In genomic region chr10:62852961-62853702, GRCh38 we compare ENCODE assay signal across 10 cellular contexts. TPM values are rescaled to one million over a fixed set of nuclear protein-coding genes. Genes with fewer than 3 reads are reported as not detected.
A peak's percentile ranks its signal among the peaks of the same experiment; 100 is the strongest.
DNase-seq lines count a peak whose midpoint lies in the region; ATAC-seq and TF ChIP-seq lines count a peak whose summit lies in the region.
"Had no signal": no experiment of that assay in that cellular context is flagged by ENCODE, and none has a peak within 500 bp of the region (broad histone marks: within the 10 kb centered on the region; RNA-seq: fewer than 3 reads in every experiment).

No MANE protein-coding gene starts in this region.

- intact Hi-C loops in head of caudate nucleus (cut with DNase I), result no loop called here

- no peaks in the 10 kb centered on the region for H3K9me3 ChIP-seq in Peyer's patch

- H3K27me3 ChIP-seq in Peyer's patch, result no peaks in the 10 kb centered on the region
- H3K27me3 ChIP-seq: gastroesophageal sphincter had no signal

- peaks cover 0 to 3% (median 0%) of the 10 kb centered on the region in 4 donors for H3K4me1 ChIP-seq in Peyer's patch

- peak; percentile 69 for ATAC-seq in HG02885 (IDR thresholded peaks at IDR 0.05; ENCODE audit: poor library complexity, unreplicated experiment)
- peak; percentile 72 for ATAC-seq in stimulated activated naive CD8-positive, alpha-beta T cell treated with anti-CD3 and anti-CD28 coated beads, Interleukin-15, Interleukin-2, amounts not matched to agents 100 U/mL and 50 U/mL, for 24 hours
- ATAC-seq: gastroesophageal sphincter had no signal

- H3K27ac ChIP-seq in Peyer's patch, result no peak overlapping the region
- H3K27ac ChIP-seq: gastroesophageal sphincter, KMS-11 had no signal

- H3K4me3 ChIP-seq in Peyer's patch, result no peak overlapping the region
- H3K4me3 ChIP-seq: gastroesophageal sphincter had no signal

- peak; percentile 24 for DNase-seq in activated gamma-delta T cell treated with Interleukin-2 at 50 U/mL for 16 hours
- DNase-seq in activated gamma-delta T cell (lab: John Stamatoyannopoulos, UW), result no peak
- peak in 2 of 3 donors; percentile 26 to 52 for DNase-seq in Peyer's patch
- DNase-seq in stimulated activated naive CD8-positive, alpha-beta T cell treated with anti-CD3 and anti-CD28 coated beads, Interleukin-15, Interleukin-2, amounts not matched to agents 100 U/mL and 50 U/mL, for 24 hours, result peak; percentile 67
- no peak for DNase-seq in KG1 (lab: John Stamatoyannopoulos, UW)
- no peak for DNase-seq in head of caudate nucleus
- DNase-seq in NCI-H446 (lab: John Stamatoyannopoulos, UW), result no peak

- no peak for TF ChIP-seq CTCF in Peyer's patch (IDR thresholded peaks at IDR 0.05)

- H3K36me3 ChIP-seq in Peyer's patch, result no peaks in the 10 kb centered on the region
- H3K36me3 ChIP-seq: gastroesophageal sphincter had no signal

- TF ChIP-seq POLR2A in Peyer's patch (IDR thresholded peaks at IDR 0.05), result no peak

RNA-seq across cellular contexts. Expression of gene EGR2, which starts 37.0 kb away (rescaled TPM):
- total RNA-seq in Peyer's patch, result 1 to 10 TPM in 1 of 4 donors, under 1 TPM in 3; 0.53 to 5.0 (median 0.69) TPM

RNA-seq across cellular contexts. Expression of gene ADO, which starts 48.6 kb away (rescaled TPM):
- total RNA-seq in Peyer's patch, result 10 to 100 TPM in 2 of 4 donors, 1 to 10 TPM in 2; 8.3 to 15.4 (median 12.0) TPM

Comparison
In these comparisons a context has a peak if more than half of its experiments do, and no peak if none do; other contexts are left out.
1. DNase-seq: peak in activated gamma-delta T cell treated with Interleukin-2 at 50 U/mL for 16 hours (single experiment), Peyer's patch (2 of 3) and stimulated activated naive CD8-positive, alpha-beta T cell treated with anti-CD3 and anti-CD28 coated beads, Interleukin-15, Interleukin-2, amounts not matched to agents 100 U/mL and 50 U/mL, for 24 hours (single experiment); none in activated gamma-delta T cell (single experiment), KG1 (single experiment), head of caudate nucleus (0 of 42) and NCI-H446 (0 of 2).